Comparison of ENCODE assay signal across 18 cellular contexts in genomic region chr14:58769766-58770165, GRCh38.
"Had no signal": no experiment of that assay in that cellular context is flagged by ENCODE, and none has a peak within 500 bp of the region (broad histone marks: within the 10 kb centered on the region; RNA-seq: fewer than 3 reads in every experiment).

No MANE protein-coding gene starts in this region.

- H3K36me3 Mint-ChIP-seq: T-cell had no signal

- H3K27me3 ChIP-seq: MG63 had no signal

- H3K4me3 Mint-ChIP-seq: T-cell had no signal

- H3K9me3 ChIP-seq: MG63, SK-N-SH had no signal

- H3K4me2 ChIP-seq: SK-N-SH had no signal

- H3K9me3 Mint-ChIP-seq: T-cell had no signal

- DNase-seq: IMR-90, Karpas-422, KG1, MG63, NCI-H1092, NCI-H1436 treated with DMSO at 0.1 percent for 48 hours, NCI-H1694, NCI-H187 treated with DMSO at 0.1 percent for 48 hours, NCI-H2029 treated with DMSO at 0.1 percent for 48 hours, NCI-H345, NCI-H510A treated with DMSO at 0.1 percent for 48 hours, NCI-H526, Right ventricle myocardium superior, RPMI8226, SK-N-SH, SW 1271, T-cell had no signal

- H3K9ac ChIP-seq: SK-N-SH had no signal

- H3K9me2 ChIP-seq: SK-N-SH had no signal

- H3K36me3 ChIP-seq: MG63 had no signal

- ATAC-seq: HepG2, T-cell had no signal

- H3K27ac Mint-ChIP-seq: T-cell had no signal

- H3K4me3 ChIP-seq: MG63 had no signal

- H3K4me1 Mint-ChIP-seq: T-cell had no signal
